15 cellular contexts compared by ENCODE assay signal in the genomic region with DNA sequence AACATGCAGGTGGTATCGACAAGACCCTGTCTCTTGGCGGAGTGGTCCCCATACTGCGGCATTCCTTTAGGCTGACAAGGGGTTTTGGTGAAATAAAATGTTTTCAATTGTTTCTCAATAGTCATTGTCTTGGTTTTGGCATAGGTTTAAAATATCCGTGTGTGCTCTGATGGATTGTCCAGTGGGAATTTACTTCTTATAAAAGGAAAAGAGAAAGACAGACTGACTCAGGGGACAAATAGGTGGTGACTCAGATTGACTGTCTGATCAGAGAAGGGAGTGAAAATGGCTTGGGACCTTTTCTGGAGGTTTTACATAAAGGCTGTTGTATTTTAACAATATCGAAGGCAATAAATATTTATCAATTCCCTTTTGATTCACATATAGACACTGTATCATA.
DNase-seq lines count a peak whose midpoint lies in the region; TF ChIP-seq lines count a peak whose summit lies in the region.
"Had no signal": no experiment of that assay in that cellular context is flagged by ENCODE, and none has a peak within 500 bp of the region (broad histone marks: within the 10 kb centered on the region; RNA-seq: fewer than 3 reads in every experiment).

No MANE protein-coding gene starts in this region.

- no peak overlapping the region for H3K23ac ChIP-seq in mesendoderm (ENCODE audit: low read length)

- no peak overlapping the region for H4K5ac ChIP-seq in mesendoderm (ENCODE audit: low read length)

- peak; percentile 71 for DNase-seq in A172 (ENCODE audit: low spot score)
- DNase-seq in HFFc6 = peak; percentile 53
- DNase-seq in astrocyte of the cerebellum (ENCODE audit: low read depth) = peak; percentile 8
- DNase-seq in hepatic stellate cell (ENCODE audit: low spot score) = peak; percentile 38
- DNase-seq in NCI-H146 (lab: John Stamatoyannopoulos, UW) = no peak
- DNase-seq in SKM-1 (lab: John Stamatoyannopoulos, UW; ENCODE audit: unreplicated experiment) = no peak
- DNase-seq in mesendoderm = no peak
- DNase-seq in Calu3 = no peak
- DNase-seq: activated CD4-positive, alpha-beta T cell treated with anti-CD3 and anti-CD28 coated beads for 4 hours; activated T-cell treated with anti-CD3 and anti-CD28 coated beads, Interleukin-2, amount 50 U/mL, for 48 hours; anterior cingulate cortex; DMS79; NK-92 treated with Interleukin-12 subunit alpha and Interleukin-12 subunit beta, amount 100 ng/mL, for 24 hours; stimulated activated CD4-positive, alpha-beta T cell treated with anti-CD3 and anti-CD28 coated beads, Interleukin-15, amount 100 ng/mL, for 24 hours had no signal

- H3K27ac ChIP-seq in mesendoderm (ENCODE audit: low read depth, low read length) = no peak overlapping the region
- H3K27ac ChIP-seq: neutrophil had no signal

- H3K36me3 Mint-ChIP-seq in HFFc6 (ENCODE audit: low read depth) = no peaks in the 10 kb centered on the region
- H3K36me3 Mint-ChIP-seq in Calu3 (ENCODE audit: insufficient read depth, unreplicated experiment) = no peaks in the 10 kb centered on the region

- no peak overlapping the region; the same call in 1 of the 2 replicates for H3K4me3 Mint-ChIP-seq in HFFc6
- H3K4me3 Mint-ChIP-seq in Calu3 (ENCODE audit: low read depth, unreplicated experiment) = no peak overlapping the region

- no peak overlapping the region for H3K18ac ChIP-seq in mesendoderm (ENCODE audit: low read length)

- intact Hi-C loops in Calu3 (cut with micrococcal nuclease; ENCODE audit: unreplicated experiment) = no loop called here

- no peak overlapping the region for H3K9ac ChIP-seq in mesendoderm (ENCODE audit: low read length)

- no peak overlapping the region for H2BK15ac ChIP-seq in mesendoderm (replicated peaks; ENCODE audit: low read depth)

- no peak overlapping the region for H3K4ac ChIP-seq in mesendoderm (ENCODE audit: low read depth, low read length)

- H2BK120ac ChIP-seq in mesendoderm (ENCODE audit: low read depth, low read length) = no peak overlapping the region

- TF ChIP-seq CTCF in HFFc6 (IDR thresholded peaks at IDR 0.05) (no peak), astrocyte of the cerebellum (IDR thresholded peaks at IDR 0.05; ENCODE audit: low read depth, low read length, missing control alignments) (no peak), Calu3 (IDR thresholded peaks at IDR 0.05; ENCODE audit: unreplicated experiment) (no peak)

- no peaks in the 10 kb centered on the region for H3K36me3 ChIP-seq in mesendoderm (ENCODE audit: control insufficient read depth, insufficient read depth, low read length)
- H3K36me3 ChIP-seq: neutrophil had no signal

- no peaks in the 10 kb centered on the region for H3K4me1 ChIP-seq in mesendoderm (ENCODE audit: control insufficient read depth, low read depth, low read length)

- H4K8ac ChIP-seq in mesendoderm (ENCODE audit: low read depth, low read length) = no peak overlapping the region

- H2AK5ac ChIP-seq in mesendoderm (ENCODE audit: low read length) = no peak overlapping the region

- H3K4me2 ChIP-seq in mesendoderm (ENCODE audit: low read length) = no peak overlapping the region

- BruUV-seq in Calu3 (replicated peaks; lab: Mats Ljungman, UMichigan) = no TSS peak

- CTCF ChIA-PET in Calu3 (lab: Charles Lee) = no interaction called here

- no peaks in the 10 kb centered on the region for H3K27me3 ChIP-seq in mesendoderm (ENCODE audit: insufficient read depth, low read length, poor library complexity)
- H3K27me3 ChIP-seq: neutrophil had no signal

- no peaks in the 10 kb centered on the region for H3K9me3 Mint-ChIP-seq in HFFc6
- no peaks in the 10 kb centered on the region for H3K9me3 Mint-ChIP-seq in Calu3 (ENCODE audit: low read depth, unreplicated experiment)

- peaks cover 23% of the 10 kb centered on the region for H3K4me1 Mint-ChIP-seq in HFFc6 (ENCODE audit: low read depth)
- no peaks in the 10 kb centered on the region for H3K4me1 Mint-ChIP-seq in Calu3 (ENCODE audit: low read depth, unreplicated experiment)

- peak overlapping the region; percentile 21; the same call in 1 of the 2 replicates for H3K27ac Mint-ChIP-seq in HFFc6
- no peak overlapping the region for H3K27ac Mint-ChIP-seq in Calu3 (ENCODE audit: unreplicated experiment)

- H3K79me2 ChIP-seq in mesendoderm (ENCODE audit: control insufficient read depth, insufficient read depth, low read length) = no peaks in the 10 kb centered on the region

- no peaks in the 10 kb centered on the region for H3K79me1 ChIP-seq in mesendoderm (ENCODE audit: low read length)

- H3K4me3 ChIP-seq in astrocyte of the cerebellum (ENCODE audit: low read depth, low read length) (no peak overlapping the region), mesendoderm (ENCODE audit: low read length) (no peak overlapping the region)

- no peak overlapping the region for H3K56ac ChIP-seq in mesendoderm (ENCODE audit: low read length)

- no peak overlapping the region for H2BK5ac ChIP-seq in mesendoderm (ENCODE audit: low read length)

- H3K27me3 Mint-ChIP-seq in HFFc6 (ENCODE audit: insufficient read depth) (no peaks in the 10 kb centered on the region; the same call in 1 of the 2 replicates), Calu3 (ENCODE audit: unreplicated experiment) (no peaks in the 10 kb centered on the region)

- WGBS in mesendoderm (ENCODE audit: extremely low coverage, insufficient coverage, low lambda C conversion rate) = no CpG with 5 or more reads among the region's 5 CpGs

- in situ Hi-C loops in astrocyte of the cerebellum (cut with HindIII; ENCODE audit: low sequenced_read_pairs) = no loop called here

Comparison
In these comparisons a context has a peak if more than half of its experiments do, and no peak if none do; other contexts are left out.
1. DNase-seq: peak in A172 (single experiment), HFFc6 (single experiment), astrocyte of the cerebellum (single experiment) and hepatic stellate cell (single experiment); none in NCI-H146 (single experiment), SKM-1 (single experiment), mesendoderm (single experiment) and Calu3 (single experiment).